Comparison of ENCODE assay signal across 13 cellular contexts in the genomic region with DNA sequence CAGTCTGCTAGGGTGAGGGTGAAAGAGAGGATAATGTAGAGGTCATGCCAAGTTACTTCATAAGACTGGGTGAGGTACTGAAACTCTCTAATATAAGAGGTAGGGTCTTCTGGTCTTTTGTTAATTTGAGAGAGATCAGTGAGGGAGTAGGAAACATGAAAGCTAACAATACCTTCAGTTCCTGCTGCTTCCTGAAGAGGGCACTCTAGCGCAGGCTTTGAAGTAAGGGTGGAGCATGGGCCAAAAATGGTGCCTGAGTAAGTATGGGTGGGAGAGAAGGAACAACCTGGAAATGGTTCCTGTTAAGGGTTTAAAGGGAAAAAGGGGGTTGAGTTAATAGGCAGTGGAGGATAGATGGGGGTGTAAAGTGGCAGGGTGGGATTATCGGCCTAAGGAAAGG.
DNase-seq lines count a peak whose midpoint lies in the region; ATAC-seq and TF ChIP-seq lines count a peak whose summit lies in the region.
"Had no signal": no experiment of that assay in that cellular context is flagged by ENCODE, and none has a peak within 500 bp of the region (broad histone marks: within the 10 kb centered on the region; RNA-seq: fewer than 3 reads in every experiment).

No MANE protein-coding gene starts in this region.

- H3K4me1 ChIP-seq in DND-41 (ENCODE audit: insufficient read depth, low read length) (peaks cover 15% of the 10 kb centered on the region), transverse colon (no peaks in the 10 kb centered on the region)

- no peaks in the 10 kb centered on the region for H3K9me2 ChIP-seq in SU-DHL-6 (replicated peaks; ENCODE audit: insufficient read depth, low read length)

- H3K4me3 Mint-ChIP-seq in effector memory CD8-positive, alpha-beta T cell = no peak overlapping the region
- no peak overlapping the region for H3K4me3 Mint-ChIP-seq in glutamatergic neuron (ENCODE audit: unreplicated experiment)
- H3K4me3 Mint-ChIP-seq: CD14-positive monocyte, H9, natural killer cell had no signal

- peak; percentile 64 for TF ChIP-seq CTCF in DND-41 (IDR thresholded peaks at IDR 0.05; ENCODE audit: borderline replicate concordance, extremely low read depth, low read length, poor library complexity, severe bottlenecking)
- peak; percentile 76 for TF ChIP-seq CTCF in LNCAP (IDR thresholded peaks at IDR 0.05)
- peak; percentile 76 for TF ChIP-seq CTCF in SU-DHL-6 (IDR thresholded peaks at IDR 0.05; ENCODE audit: insufficient read depth, low read length, poor library complexity, severe bottlenecking)
- no peak for TF ChIP-seq CTCF in transverse colon (IDR thresholded peaks at IDR 0.05)
- TF ChIP-seq CTCF in glutamatergic neuron (IDR thresholded peaks at IDR 0.05; ENCODE audit: partially characterized antibody, unreplicated experiment) = no peak

- no peaks in the 10 kb centered on the region for H3F3A ChIP-seq in SU-DHL-6 (ENCODE audit: insufficient read depth)

- H3K79me2 ChIP-seq in DND-41 (ENCODE audit: insufficient read depth, low read length) (no peaks in the 10 kb centered on the region), SU-DHL-6 (ENCODE audit: insufficient read depth, low read length) (no peaks in the 10 kb centered on the region)

- DNase-seq in ACHN (peak; percentile 48), DND-41 (peak; percentile 27), transverse colon (no peak), glutamatergic neuron (no peak)
- DNase-seq in effector memory CD8-positive, alpha-beta T cell = no peak
- DNase-seq: H9, natural killer cell, NCI-H446 had no signal

- TF ChIP-seq POLR2A in transverse colon (IDR thresholded peaks at IDR 0.05) = no peak

- H3K27me3 ChIP-seq in DND-41 (ENCODE audit: insufficient read depth, low read length, poor library complexity) (no peaks in the 10 kb centered on the region), SU-DHL-6 (ENCODE audit: low read length) (no peaks in the 10 kb centered on the region), transverse colon (no peaks in the 10 kb centered on the region)

- H2AFZ ChIP-seq in DND-41 (ENCODE audit: low read depth, low read length) (no peak overlapping the region), SU-DHL-6 (ENCODE audit: low read depth, low read length, severe bottlenecking) (no peak overlapping the region)

- H3K36me3 Mint-ChIP-seq in effector memory CD8-positive, alpha-beta T cell (ENCODE audit: insufficient read depth) = peaks cover 2% of the 10 kb centered on the region
- H3K36me3 Mint-ChIP-seq in glutamatergic neuron (ENCODE audit: unreplicated experiment) = peaks cover 24% of the 10 kb centered on the region
- H3K36me3 Mint-ChIP-seq: CD14-positive monocyte, IgD-negative memory B cell had no signal

- in situ Hi-C loops in ACHN (cut with HindIII; ENCODE audit: low pct_ligation_motif_present, low pct_unique_long_range_greater_than_20kb, low sequenced_read_pairs) = no loop called here
- in situ Hi-C loops in transverse colon (cut with MboI; ENCODE audit: low pct_ligation_motif_present in 1 of 4, low pct_unique_long_range_greater_than_20kb in 1 of 4, low sequenced_read_pairs in 3 of 4) = loop anchor here in 2 of 4 donors (25.0 kb wide), 1 partner anchor 97 kb away; no protein-coding TSS in a partner anchor

- H3K9me3 Mint-ChIP-seq in effector memory CD8-positive, alpha-beta T cell = peaks cover 35 to 58% of the 10 kb centered on the region in 2 donors
- peaks cover 51% of the 10 kb centered on the region for H3K9me3 Mint-ChIP-seq in glutamatergic neuron (ENCODE audit: unreplicated experiment)

- H3K9me3 ChIP-seq in DND-41 (ENCODE audit: insufficient read depth, low read length, severe bottlenecking) = peaks cover 33% of the 10 kb centered on the region
- no peaks in the 10 kb centered on the region for H3K9me3 ChIP-seq in SU-DHL-6 (ENCODE audit: insufficient read depth, low read length)
- H3K9me3 ChIP-seq in transverse colon = peaks cover 0 to 5% of the 10 kb centered on the region in 2 donors

- H4K20me1 ChIP-seq in DND-41 (ENCODE audit: insufficient read depth, low read length) = no peaks in the 10 kb centered on the region
- H4K20me1 ChIP-seq in SU-DHL-6 (ENCODE audit: low read depth, low read length) = no peaks in the 10 kb centered on the region

- H3K27ac ChIP-seq in DND-41 (ENCODE audit: low read length) = no peak overlapping the region; the same call in 1 of the 2 replicates
- H3K27ac ChIP-seq in SU-DHL-6 (ENCODE audit: low read depth, low read length) = no peak overlapping the region
- H3K27ac ChIP-seq in transverse colon = no peak overlapping the region

- no peak for TF ChIP-seq EP300 in transverse colon (IDR thresholded peaks at IDR 0.05; ENCODE audit: low read depth)

- no peaks in the 10 kb centered on the region for H3K36me3 ChIP-seq in DND-41 (ENCODE audit: insufficient read depth, low read length)
- no peaks in the 10 kb centered on the region for H3K36me3 ChIP-seq in SU-DHL-6 (ENCODE audit: low read length)
- no peaks in the 10 kb centered on the region for H3K36me3 ChIP-seq in transverse colon

- no peak for ATAC-seq in DND-41 (ENCODE audit: insufficient read depth, low read depth)
- ATAC-seq in effector memory CD8-positive, alpha-beta T cell (replicated peaks) = no peak
- ATAC-seq in HG03045 (IDR thresholded peaks at IDR 0.05; ENCODE audit: unreplicated experiment) = no peak
- ATAC-seq: natural killer cell had no signal

- intact Hi-C loops in transverse colon (cut with DNase I; ENCODE audit: low total_unique reads) = no loop called here

- H3K9ac ChIP-seq in DND-41 (ENCODE audit: low read depth, low read length) = no peak overlapping the region
- H3K9ac ChIP-seq in SU-DHL-6 (ENCODE audit: low read length) = no peak overlapping the region

- H3K27me3 Mint-ChIP-seq in effector memory CD8-positive, alpha-beta T cell = no peaks in the 10 kb centered on the region
- peaks cover 13% of the 10 kb centered on the region for H3K27me3 Mint-ChIP-seq in glutamatergic neuron (ENCODE audit: unreplicated experiment)
- H3K27me3 Mint-ChIP-seq: IgD-negative memory B cell had no signal

- WGBS in transverse colon (ENCODE audit: low coverage in 1 of 2), 2 donors = 54 to 57% methylated on average over 2 of the region's 2 CpGs

- no peak overlapping the region for H3K4me3 ChIP-seq in DND-41 (ENCODE audit: low read depth in 1 of 2, low read length in 2 of 2)
- H3K4me3 ChIP-seq in SU-DHL-6 (ENCODE audit: insufficient read depth, low read length, poor library complexity, severe bottlenecking) = no peak overlapping the region
- H3K4me3 ChIP-seq in transverse colon = no peak overlapping the region

- no peaks in the 10 kb centered on the region for H3K4me1 Mint-ChIP-seq in effector memory CD8-positive, alpha-beta T cell (ENCODE audit: low read depth in 2 of 2)
- no peaks in the 10 kb centered on the region for H3K4me1 Mint-ChIP-seq in glutamatergic neuron (ENCODE audit: low read depth, unreplicated experiment)
- H3K4me1 Mint-ChIP-seq: CD14-positive monocyte, H9, IgD-negative memory B cell, natural killer cell had no signal

- no peak overlapping the region for H3K4me2 ChIP-seq in DND-41 (ENCODE audit: insufficient read depth, low read length)
- H3K4me2 ChIP-seq in SU-DHL-6 (ENCODE audit: low read depth, low read length, poor library complexity, severe bottlenecking) = no peak overlapping the region

- no peak overlapping the region for H3K27ac Mint-ChIP-seq in effector memory CD8-positive, alpha-beta T cell
- H3K27ac Mint-ChIP-seq in glutamatergic neuron (ENCODE audit: unreplicated experiment) = no peak overlapping the region
- H3K27ac Mint-ChIP-seq: CD14-positive monocyte, H9, IgD-negative memory B cell, natural killer cell had no signal

Comparison
In these comparisons a context has a peak if more than half of its experiments do, and no peak if none do; other contexts are left out.
1. DNase-seq: peak in ACHN (single experiment) and DND-41 (single experiment); none in transverse colon (single experiment), effector memory CD8-positive, alpha-beta T cell (0 of 3) and glutamatergic neuron (single experiment).
2. CTCF ChIP-seq: peak in DND-41 (single experiment), LNCAP (single experiment) and SU-DHL-6 (single experiment); none in transverse colon (0 of 5) and glutamatergic neuron (single experiment).